Comparison of ENCODE assay signal across 13 cellular contexts in genomic region chr7:51034531-51035264, GRCh38.
DNase-seq lines count a peak whose midpoint lies in the region; ATAC-seq, FAIRE-seq and TF ChIP-seq lines count a peak whose summit lies in the region.
"Had no signal": no experiment of that assay in that cellular context is flagged by ENCODE, and none has a peak within 500 bp of the region (broad histone marks: within the 10 kb centered on the region; RNA-seq: fewer than 3 reads in every experiment).

No MANE protein-coding gene starts in this region.

- POLR2A ChIA-PET in H1 (lab: Charles Lee; ENCODE audit: partially characterized antibody), result interaction anchor here (0.7 kb wide), 1 partner anchor 533 kb away, joined by 3 read pairs; no protein-coding TSS in a partner anchor

- no peaks in the 10 kb centered on the region for H3K27me3 ChIP-seq in MG63
- H3K27me3 ChIP-seq in H1 (replicated peaks in 1 of 4; ENCODE audit: control insufficient read depth in 3 of 4, extremely low read depth in 1 of 4, insufficient read depth in 3 of 4, low read length in 3 of 4), result no peaks in the 10 kb centered on the region

- H3K79me1 ChIP-seq in H1 (ENCODE audit: low read depth, low read length), result no peaks in the 10 kb centered on the region

- no peak overlapping the region for H3K4me3 ChIP-seq in AG10803 (ENCODE audit: low read length)
- H3K4me3 ChIP-seq in MG63, result no peak overlapping the region
- no peak overlapping the region for H3K4me3 ChIP-seq in H1 (ENCODE audit: extremely low read depth in 1 of 4, insufficient read depth in 2 of 4, low read depth in 3 of 4, low read length in 4 of 4)
- H3K4me3 ChIP-seq: SJSA1 had no signal

- no peaks in the 10 kb centered on the region for H3K9me3 Mint-ChIP-seq in activated T-cell treated with anti-CD3 and anti-CD28 coated beads, Interleukin-2, amount 50 U/mL, for 24 hours
- no peaks in the 10 kb centered on the region for H3K9me3 Mint-ChIP-seq in activated naive CD8-positive, alpha-beta T cell treated with anti-CD3 and anti-CD28 coated beads, Interleukin-2, amount 50 U/mL, for 24 hours
- H3K9me3 Mint-ChIP-seq: natural killer cell treated with Interleukin-12 subunit alpha and Interleukin-12 subunit beta and Interleukin-15 and Interleukin-18, amount 100 ng/mL, for 72 hours had no signal

- H2BK5ac ChIP-seq in H1 (ENCODE audit: low read depth, low read length), result no peak overlapping the region

- H3K79me2 ChIP-seq in H1 (ENCODE audit: control insufficient read depth in 1 of 2, insufficient read depth in 2 of 2, low read length in 2 of 2), result no peaks in the 10 kb centered on the region

- H3K14ac ChIP-seq in H1 (ENCODE audit: insufficient read length), result no peak overlapping the region

- H3K23ac ChIP-seq in H1 (ENCODE audit: insufficient read length), result no peak overlapping the region

- DNase-seq in AG10803 (ENCODE audit: low read depth) (peak; percentile 79), MG63 (peak; percentile 77), H1 (ENCODE audit: low read depth in 1 of 2, low spot score in 2 of 2) (no peak), non-pigmented ciliary epithelial cell (ENCODE audit: low read depth) (peak; percentile 60), left lobe of liver (ENCODE audit: low spot score) (no peak)
- no peak for DNase-seq in activated T-cell treated with anti-CD3 and anti-CD28 coated beads, Interleukin-2, amount 50 U/mL, for 24 hours
- DNase-seq in activated naive CD8-positive, alpha-beta T cell treated with anti-CD3 and anti-CD28 coated beads, Interleukin-2, amount 50 U/mL, for 24 hours, result no peak
- DNase-seq: activated CD8-positive, alpha-beta T cell treated with anti-CD3 and anti-CD28 coated beads, Interleukin-2, amount 10 ng/mL, durations not matched to agents 7 days and 5 days; COR-L47; NCI-H1436 had no signal

- H4K20me1 ChIP-seq in H1 (replicated peaks in 1 of 2; ENCODE audit: control insufficient read depth in 1 of 2, insufficient read depth in 2 of 2, low read length in 2 of 2), result peaks cover 0 to 3% of the 10 kb centered on the region in 2 experiments

- H2BK20ac ChIP-seq in H1 (ENCODE audit: low read length), result no peak overlapping the region

- 0 out of 2 replicates have a peak, but pooled peaks cover 2% of the 10 kb centered on the region for H3K23me2 ChIP-seq in H1 (ENCODE audit: low read depth, low read length)

- no peak overlapping the region for H3K4me3 Mint-ChIP-seq in activated T-cell treated with anti-CD3 and anti-CD28 coated beads, Interleukin-2, amount 50 U/mL, for 24 hours
- H3K4me3 Mint-ChIP-seq in activated naive CD8-positive, alpha-beta T cell treated with anti-CD3 and anti-CD28 coated beads, Interleukin-2, amount 50 U/mL, for 24 hours, result no peak overlapping the region
- H3K4me3 Mint-ChIP-seq: activated CD8-positive, alpha-beta T cell treated with anti-CD3 and anti-CD28 coated beads, Interleukin-2, amount 10 ng/mL, durations not matched to agents 7 days and 5 days; natural killer cell treated with Interleukin-12 subunit alpha and Interleukin-12 subunit beta and Interleukin-15 and Interleukin-18, amount 100 ng/mL, for 72 hours had no signal

- no peak overlapping the region for H3K9ac ChIP-seq in H1 (replicated peaks in 1 of 4; ENCODE audit: extremely low read depth in 1 of 4, low read depth in 3 of 4, low read length in 3 of 4)

- no peak overlapping the region for H3K27ac ChIP-seq in H1 (ENCODE audit: low read depth, low read length)
- H3K27ac ChIP-seq: SJSA1 had no signal

- no peak overlapping the region for H2BK15ac ChIP-seq in H1 (ENCODE audit: low read length)

- H3K4me2 ChIP-seq in H1 (ENCODE audit: insufficient read depth in 1 of 2, low read depth in 2 of 2, low read length in 2 of 2), result 0 out of 4 replicates have a peak overlapping the region, but pooled peaks of 1 of the 2 experiments have one; percentile 18

- H3K36me3 ChIP-seq in MG63 (no peaks in the 10 kb centered on the region), H1 (ENCODE audit: control insufficient read depth in 2 of 4, insufficient read depth in 4 of 4, low read length in 3 of 4) (peaks cover 0 to 2% (median 0%) of the 10 kb centered on the region in 4 experiments; a peak in 3 of 8 replicates)
- H3K36me3 ChIP-seq: SJSA1 had no signal

- H4K5ac ChIP-seq in H1 (ENCODE audit: insufficient read length, low read depth, low read length), result no peak overlapping the region

- 77% methylated on average over 10 of the region's 10 CpGs; no CpG with 5 or more reads in 1 of the 2 experiments for WGBS in H1 (ENCODE audit: extremely low coverage in 1 of 2, insufficient coverage in 1 of 2, insufficient read length in 1 of 2, insufficient replicate concordance in 2 of 2, low coverage in 1 of 2, low lambda C conversion rate in 2 of 2, missing lambda C conversion rate in 1 of 2), 2 experiments

- CTCF ChIA-PET in H1 (lab: Charles Lee; ENCODE audit: partially characterized antibody), result interaction anchor here (1.0 to 3.3 kb wide), 7 partner anchors 14 to 127 kb away, joined by 3 to 12 read pairs (median 3); no protein-coding TSS in a partner anchor

- no peak for TF ChIP-seq RAD21 in H1 (IDR thresholded peaks at IDR 0.05 in 1 of 2, conservative IDR thresholded peaks at IDR 0.05 in 1 of 2; ENCODE audit: low read depth in 2 of 2, low read length in 2 of 2)

- H3K27ac Mint-ChIP-seq in activated T-cell treated with anti-CD3 and anti-CD28 coated beads, Interleukin-2, amount 50 U/mL, for 24 hours, result no peak overlapping the region
- H3K27ac Mint-ChIP-seq in activated naive CD8-positive, alpha-beta T cell treated with anti-CD3 and anti-CD28 coated beads, Interleukin-2, amount 50 U/mL, for 24 hours, result no peak overlapping the region
- H3K27ac Mint-ChIP-seq: activated CD8-positive, alpha-beta T cell treated with anti-CD3 and anti-CD28 coated beads, Interleukin-2, amount 10 ng/mL, durations not matched to agents 7 days and 5 days; natural killer cell treated with Interleukin-12 subunit alpha and Interleukin-12 subunit beta and Interleukin-15 and Interleukin-18, amount 100 ng/mL, for 72 hours had no signal

- H3K56ac ChIP-seq in H1 (replicated peaks; ENCODE audit: insufficient read length, low read depth, low read length), result no peak overlapping the region

- no peak overlapping the region for H4K8ac ChIP-seq in H1 (ENCODE audit: extremely low read depth, insufficient read depth, low read length)

- H3K27me3 Mint-ChIP-seq in activated T-cell treated with anti-CD3 and anti-CD28 coated beads, Interleukin-2, amount 50 U/mL, for 24 hours, result peaks cover 2% of the 10 kb centered on the region
- no peaks in the 10 kb centered on the region for H3K27me3 Mint-ChIP-seq in activated naive CD8-positive, alpha-beta T cell treated with anti-CD3 and anti-CD28 coated beads, Interleukin-2, amount 50 U/mL, for 24 hours

- peaks cover 2 to 9% (median 7%) of the 10 kb centered on the region in 4 experiments; a peak in 6 of 7 replicates for H3K4me1 ChIP-seq in H1 (replicated peaks in 1 of 4; ENCODE audit: control insufficient read depth in 3 of 4, insufficient read depth in 4 of 4, low read length in 3 of 4)
- H3K4me1 ChIP-seq: SJSA1 had no signal

- H2BK120ac ChIP-seq in H1 (replicated peaks; ENCODE audit: low read depth, low read length), result no peak overlapping the region

- no peak overlapping the region for H3K4ac ChIP-seq in H1 (replicated peaks; ENCODE audit: insufficient read length, low read depth, low read length)

- ATAC-seq in activated naive CD8-positive, alpha-beta T cell treated with anti-CD3 and anti-CD28 coated beads, Interleukin-2, amount 50 U/mL, for 24 hours, result no peak
- ATAC-seq in left lobe of liver (no peak), HG02678 (IDR thresholded peaks at IDR 0.05; ENCODE audit: unreplicated experiment) (no peak)
- ATAC-seq: activated CD8-positive, alpha-beta T cell treated with anti-CD3 and anti-CD28 coated beads, Interleukin-2, amount 10 ng/mL, durations not matched to agents 7 days and 5 days had no signal

- H3K4me1 Mint-ChIP-seq in activated T-cell treated with anti-CD3 and anti-CD28 coated beads, Interleukin-2, amount 50 U/mL, for 24 hours (ENCODE audit: low read depth), result no peaks in the 10 kb centered on the region
- no peaks in the 10 kb centered on the region for H3K4me1 Mint-ChIP-seq in activated naive CD8-positive, alpha-beta T cell treated with anti-CD3 and anti-CD28 coated beads, Interleukin-2, amount 50 U/mL, for 24 hours

- TF ChIP-seq EP300 in H1 (IDR thresholded peaks at IDR 0.05; ENCODE audit: borderline replicate concordance in 1 of 2, low read depth in 2 of 2, low read length in 2 of 2), result no peak

- H3K36me3 Mint-ChIP-seq in activated T-cell treated with anti-CD3 and anti-CD28 coated beads, Interleukin-2, amount 50 U/mL, for 24 hours (ENCODE audit: low read depth), result no peaks in the 10 kb centered on the region
- H3K36me3 Mint-ChIP-seq in activated naive CD8-positive, alpha-beta T cell treated with anti-CD3 and anti-CD28 coated beads, Interleukin-2, amount 50 U/mL, for 24 hours (ENCODE audit: low read depth), result no peaks in the 10 kb centered on the region
- H3K36me3 Mint-ChIP-seq: natural killer cell treated with Interleukin-12 subunit alpha and Interleukin-12 subunit beta and Interleukin-15 and Interleukin-18, amount 100 ng/mL, for 72 hours had no signal

- no peaks in the 10 kb centered on the region for H3K9me3 ChIP-seq in MG63
- H3K9me3 ChIP-seq in H1 (ENCODE audit: insufficient read depth in 2 of 2, low read depth in 1 of 2, low read length in 1 of 2), result no peaks in the 10 kb centered on the region
- H3K9me3 ChIP-seq: SJSA1 had no signal

- H2AK5ac ChIP-seq in H1 (ENCODE audit: low read depth, low read length), result no peak overlapping the region

- H2BK12ac ChIP-seq in H1 (ENCODE audit: low read depth, low read length), result no peak overlapping the region

- TF ChIP-seq CTCF in AG10803 (conservative IDR thresholded peaks at IDR 0.05; ENCODE audit: low read length) (no peak), H1 (IDR thresholded peaks at IDR 0.05; ENCODE audit: control extremely low read depth in 1 of 3, insufficient read depth in 1 of 3, low read depth in 1 of 3, low read length in 3 of 3) (no peak)

- no peak for TF ChIP-seq POLR2A in H1 (IDR thresholded peaks at IDR 0.05; ENCODE audit: control extremely low read depth in 1 of 2, low read depth in 2 of 2, low read length in 2 of 2)

- no peak overlapping the region for H4K91ac ChIP-seq in H1 (replicated peaks; ENCODE audit: insufficient read length, low read length)

- FAIRE-seq in H1 (lab: Jason Lieb, UNC), result peak; percentile 80

- H3K18ac ChIP-seq in H1 (ENCODE audit: extremely low read depth, low read length), result no peak overlapping the region

- no peak overlapping the region for H2AFZ ChIP-seq in H1 (ENCODE audit: low read length)

TF ChIP-seq in H1, 55 proteins besides CTCF, POLR2A, EP300 and RAD21 (continues in another document):
- no peak for TF ChIP-seq JUN (IDR thresholded peaks at IDR 0.05; ENCODE audit: low read depth, low read length)
- TF ChIP-seq SIRT6 (IDR thresholded peaks at IDR 0.05; ENCODE audit: low read length), result no peak
- TF ChIP-seq RXRA (IDR thresholded peaks at IDR 0.05; ENCODE audit: insufficient read depth, low read depth, low read length), result no peak
- no peak for TF ChIP-seq SP4 (IDR thresholded peaks at IDR 0.05; ENCODE audit: low read length)
- no peak for TF ChIP-seq SAP30 (IDR thresholded peaks at IDR 0.05; ENCODE audit: insufficient read depth, insufficient replicate concordance, low read length)
- TF ChIP-seq HDAC6 (IDR thresholded peaks at IDR 0.05; ENCODE audit: low read depth, low read length), result no peak
- TF ChIP-seq HDAC2 (IDR thresholded peaks at IDR 0.05; ENCODE audit: borderline replicate concordance in 1 of 2, low read depth in 2 of 2, low read length in 2 of 2), result no peak

Comparison
In these comparisons a context has a peak if more than half of its experiments do, and no peak if none do; other contexts are left out.
1. DNase-seq: peak in AG10803 (single experiment), MG63 (single experiment) and non-pigmented ciliary epithelial cell (single experiment); none in H1 (0 of 2), activated T-cell treated with anti-CD3 and anti-CD28 coated beads, Interleukin-2, amount 50 U/mL, for 24 hours (single experiment), activated naive CD8-positive, alpha-beta T cell treated with anti-CD3 and anti-CD28 coated beads, Interleukin-2, amount 50 U/mL, for 24 hours (single experiment) and left lobe of liver (single experiment).